In the genomic region with DNA sequence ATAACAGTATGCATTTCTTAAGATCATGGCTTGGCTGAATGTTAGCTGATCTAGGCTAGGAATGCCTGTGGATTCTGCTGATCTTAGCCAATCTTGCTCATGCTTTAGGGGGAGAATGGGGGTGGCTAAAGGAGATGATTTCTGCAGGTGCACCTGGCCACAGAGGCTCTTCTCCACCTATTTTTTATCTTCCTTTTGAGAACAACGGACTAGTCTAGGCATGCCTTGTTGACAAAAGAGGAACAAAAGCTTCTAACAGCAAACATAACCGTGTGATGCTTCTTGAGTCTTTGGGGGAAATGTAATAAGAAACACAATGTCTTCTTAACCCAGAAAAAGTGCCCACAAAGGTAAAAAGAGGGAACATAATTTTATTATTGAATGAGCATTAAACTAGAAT, we compare ENCODE assay signal across 21 cellular contexts.
DNase-seq lines count a peak whose midpoint lies in the region; ATAC-seq, FAIRE-seq and TF ChIP-seq lines count a peak whose summit lies in the region.
"Had no signal": no experiment of that assay in that cellular context is flagged by ENCODE, and none has a peak within 500 bp of the region (broad histone marks: within the 10 kb centered on the region; RNA-seq: fewer than 3 reads in every experiment).

No MANE protein-coding gene starts in this region.

- H4K20me1 ChIP-seq in MM.1S (ENCODE audit: insufficient read depth, low read length) = no peaks in the 10 kb centered on the region

- FAIRE-seq in bronchial epithelial cell (lab: Jason Lieb, UNC) = no peak
- FAIRE-seq: kidney had no signal

- no peak overlapping the region for H3K9ac ChIP-seq in MM.1S (ENCODE audit: low read length)
- H3K9ac ChIP-seq: parathyroid adenoma had no signal

- no peaks in the 10 kb centered on the region for H3K9me2 ChIP-seq in MM.1S (replicated peaks; ENCODE audit: insufficient read depth, low read length)

- H3K4me3 ChIP-seq in MM.1S (ENCODE audit: low read length) (no peak overlapping the region), bronchial epithelial cell (ENCODE audit: low read depth, low read length) (no peak overlapping the region)
- H3K4me3 ChIP-seq: vagina had no signal

- DNase-seq in NCI-H2171 treated with DMSO at 0.1 percent for 48 hours (lab: John Stamatoyannopoulos, UW) = peak; percentile 59
- no peak for DNase-seq in NCI-H2171 (lab: John Stamatoyannopoulos, UW)
- peak; percentile 67 for DNase-seq in MM.1S
- DNase-seq in bronchial epithelial cell (ENCODE audit: low read depth) = peak; percentile 41
- no peak for DNase-seq in C1 segment of cervical spinal cord (lab: John Stamatoyannopoulos, UW)
- DNase-seq in epidermal melanocyte (ENCODE audit: insufficient read length, low spot score) = no peak
- no peak for DNase-seq in NCI-H1048 (lab: John Stamatoyannopoulos, UW)
- DNase-seq: activated CD4-positive, alpha-beta T cell treated with anti-CD3 and anti-CD28 coated beads, Interleukin-2, amount 10 ng/mL, durations not matched to agents 24 days and 14 days; activated CD8-positive, alpha-beta memory T cell treated with anti-CD3 and anti-CD28 coated beads, Interleukin-2, amount 50 U/mL, for 4 hours; activated gamma-delta T cell treated with Interleukin-2 at 50 U/mL for 16 hours; amygdala; CD4-positive, alpha-beta T cell; cerebellar nuclear complex; effector memory CD8-positive, alpha-beta T cell; kidney; naive thymus-derived CD4-positive, alpha-beta T cell; NCI-H1694; stimulated activated CD4-positive, alpha-beta T cell treated with anti-CD3 and anti-CD28 coated beads, Interleukin-2, amount 100 ng/mL, for 48 hours had no signal

- no peaks in the 10 kb centered on the region for H3K9me3 ChIP-seq in MM.1S (replicated peaks; ENCODE audit: insufficient read depth, low read length)
- H3K9me3 ChIP-seq: vagina had no signal

- H3F3A ChIP-seq in MM.1S (ENCODE audit: insufficient read depth, low read length) = no peaks in the 10 kb centered on the region

- H3K4me1 ChIP-seq in MM.1S (ENCODE audit: low read length) = 0 out of 2 replicates have a peak, but pooled peaks cover 7% of the 10 kb centered on the region
- H3K4me1 ChIP-seq: parathyroid adenoma, vagina had no signal

- no peaks in the 10 kb centered on the region for H3K79me2 ChIP-seq in MM.1S (ENCODE audit: low read length)
- H3K79me2 ChIP-seq: parathyroid adenoma had no signal

- no peaks in the 10 kb centered on the region for H3K36me3 ChIP-seq in MM.1S (replicated peaks; ENCODE audit: insufficient read depth, low read length)
- H3K36me3 ChIP-seq in bronchial epithelial cell (ENCODE audit: control insufficient read depth, insufficient read depth, low read length) = no peaks in the 10 kb centered on the region
- H3K36me3 ChIP-seq: vagina had no signal

- H3K27ac ChIP-seq in MM.1S (ENCODE audit: low read length) = peak overlapping the region; percentile 6; the same call in 1 of the 2 replicates
- H3K27ac ChIP-seq: parathyroid adenoma, vagina had no signal

- ATAC-seq in GM21515 (IDR thresholded peaks at IDR 0.05; ENCODE audit: unreplicated experiment) = peak; percentile 66
- ATAC-seq: effector memory CD8-positive, alpha-beta T cell; naive thymus-derived CD4-positive, alpha-beta T cell had no signal

- TF ChIP-seq CTCF in MM.1S (IDR thresholded peaks at IDR 0.05; ENCODE audit: low read length) = no peak
- no peak for TF ChIP-seq CTCF in bronchial epithelial cell (IDR thresholded peaks at IDR 0.05; ENCODE audit: insufficient read depth, low read length, severe bottlenecking)

- H3K27me3 ChIP-seq in MM.1S (replicated peaks; ENCODE audit: insufficient read depth, low read length) = no peaks in the 10 kb centered on the region
- H3K27me3 ChIP-seq in bronchial epithelial cell (ENCODE audit: control insufficient read depth, insufficient read depth, low read length) = no peaks in the 10 kb centered on the region
- H3K27me3 ChIP-seq: vagina had no signal

- H2AFZ ChIP-seq in MM.1S (ENCODE audit: low read length) = no peak overlapping the region
- H2AFZ ChIP-seq: parathyroid adenoma had no signal

- no peak overlapping the region for H3K4me2 ChIP-seq in MM.1S (ENCODE audit: low read depth, low read length)

Comparison
In these comparisons a context has a peak if more than half of its experiments do, and no peak if none do; other contexts are left out.
1. DNase-seq: peak in NCI-H2171 treated with DMSO at 0.1 percent for 48 hours (single experiment), MM.1S (single experiment) and bronchial epithelial cell (single experiment); none in NCI-H2171 (single experiment), C1 segment of cervical spinal cord (0 of 14), epidermal melanocyte (single experiment) and NCI-H1048 (single experiment).